ENCODE assay signal across 1 cellular context in genomic region chr3:8742921-8743605, GRCh38.
TF ChIP-seq lines count a peak whose summit lies in the region.

No MANE protein-coding gene starts in this region.

TF ChIP-seq in WTC11, 78 proteins besides CTCF, POLR2A, EP300 and RAD21 (continued from another document):
- TF ChIP-seq E2F4 (CRISPR knock-in tag; IDR thresholded peaks at IDR 0.05; ENCODE audit: borderline replicate concordance, low read depth) (no peak), ZBTB43 (CRISPR knock-in tag; IDR thresholded peaks at IDR 0.05) (no peak), TEAD4 (CRISPR knock-in tag; IDR thresholded peaks at IDR 0.05) (no peak), RELA (CRISPR knock-in tag; IDR thresholded peaks at IDR 0.05; ENCODE audit: borderline replicate concordance) (no peak), FOXP4 (CRISPR knock-in tag; IDR thresholded peaks at IDR 0.05) (no peak), KAT7 (CRISPR knock-in tag; IDR thresholded peaks at IDR 0.05; ENCODE audit: borderline replicate concordance) (no peak), SMAD4 (CRISPR knock-in tag; IDR thresholded peaks at IDR 0.05) (no peak), JUN (CRISPR knock-in tag; IDR thresholded peaks at IDR 0.05) (no peak), ZNF671 (CRISPR knock-in tag; IDR thresholded peaks at IDR 0.05) (no peak), HMGA2 (CRISPR knock-in tag; IDR thresholded peaks at IDR 0.05) (no peak), FOXP1 (CRISPR knock-in tag; IDR thresholded peaks at IDR 0.05; ENCODE audit: borderline replicate concordance) (no peak)
